20 cellular contexts compared by ENCODE assay signal in genomic region chr13:21051675-21052074, GRCh38. TPM values are rescaled to one million over a fixed set of nuclear protein-coding genes. Genes with fewer than 3 reads are reported as not detected.
DNase-seq lines count a peak whose midpoint lies in the region; ATAC-seq and TF ChIP-seq lines count a peak whose summit lies in the region.
"Had no signal": no experiment of that assay in that cellular context is flagged by ENCODE, and none has a peak within 500 bp of the region (broad histone marks: within the 10 kb centered on the region; RNA-seq: fewer than 3 reads in every experiment).

No MANE protein-coding gene starts in this region.

- H3K4me3 Mint-ChIP-seq in Caco-2 (ENCODE audit: unreplicated experiment) (no peak overlapping the region), osteocyte (ENCODE audit: unreplicated experiment) (no peak overlapping the region)
- H3K4me3 Mint-ChIP-seq: CD8-positive, alpha-beta T cell had no signal

- no peak for ATAC-seq in stimulated activated naive CD8-positive, alpha-beta T cell treated with anti-CD3 and anti-CD28 coated beads, Interleukin-15, Interleukin-2, amounts not matched to agents 100 U/mL and 50 U/mL, for 24 hours
- ATAC-seq: CD8-positive, alpha-beta T cell; Right ventricle myocardium inferior; SK-N-SH treated with all-trans-retinoic acid at 6 μM for 48 hours had no signal

- H3K4me1 Mint-ChIP-seq in Caco-2 (ENCODE audit: low read depth, unreplicated experiment) (peaks cover 41% of the 10 kb centered on the region), osteocyte (ENCODE audit: unreplicated experiment) (peaks cover 59% of the 10 kb centered on the region)

- TF ChIP-seq CTCF in Caco-2 (IDR thresholded peaks at IDR 0.05; ENCODE audit: insufficient read depth in 1 of 2, low read depth in 1 of 2, low read length in 1 of 2, severe bottlenecking in 1 of 2, unreplicated experiment in 1 of 2) (no peak), colonic mucosa (IDR thresholded peaks at IDR 0.05) (no peak), osteocyte (IDR thresholded peaks at IDR 0.05) (no peak), prostate gland (IDR thresholded peaks at IDR 0.05) (no peak)

- H3K9me3 ChIP-seq in BLaER1: no peaks in the 10 kb centered on the region
- H3K9me3 ChIP-seq in Caco-2: no peaks in the 10 kb centered on the region
- no peaks in the 10 kb centered on the region for H3K9me3 ChIP-seq in colonic mucosa
- H3K9me3 ChIP-seq in prostate gland: no peaks in the 10 kb centered on the region
- H3K9me3 ChIP-seq: HAP-1, MG63, SJCRH30 had no signal

- peaks cover 100% of the 10 kb centered on the region for H4K20me1 ChIP-seq in BLaER1

- H3K27me3 ChIP-seq in BLaER1: no peaks in the 10 kb centered on the region
- no peaks in the 10 kb centered on the region for H3K27me3 ChIP-seq in Caco-2 (replicated peaks; ENCODE audit: control insufficient read depth, insufficient read depth, low read length)
- H3K27me3 ChIP-seq in colonic mucosa: no peaks in the 10 kb centered on the region
- H3K27me3 ChIP-seq in prostate gland (replicated peaks; ENCODE audit: insufficient read depth): no peaks in the 10 kb centered on the region
- H3K27me3 ChIP-seq: MG63, SJCRH30 had no signal

- intact Hi-C loops in Caco-2 (cut with micrococcal nuclease; ENCODE audit: unreplicated experiment): no loop called here
- intact Hi-C loops in colonic mucosa (cut with DNase I): no loop called here
- intact Hi-C loops in prostate gland (cut with DNase I): loop anchor here (10.0 kb wide), 1 partner anchor 927 kb away; no protein-coding TSS in a partner anchor

- H3K9ac ChIP-seq in BLaER1 (no peak overlapping the region), colonic mucosa (ENCODE audit: low read depth in 2 of 2, low read length in 2 of 2) (no peak overlapping the region)

- H3K27ac ChIP-seq in BLaER1 (no peak overlapping the region), colonic mucosa (no peak overlapping the region), prostate gland (no peak overlapping the region)
- H3K27ac ChIP-seq: PC-9, SJCRH30 had no signal

- H3K27me3 Mint-ChIP-seq in Caco-2 (ENCODE audit: insufficient read depth, unreplicated experiment): no peaks in the 10 kb centered on the region
- no peaks in the 10 kb centered on the region for H3K27me3 Mint-ChIP-seq in osteocyte (ENCODE audit: unreplicated experiment)

- DNase-seq in Caco-2 (no peak), colonic mucosa (peak; percentile 3), osteocyte (ENCODE audit: extremely low spot score, unreplicated experiment) (peak; percentile 30), kidney glomerular epithelial cell (lab: John Stamatoyannopoulos, UW) (no peak), prostate gland (ENCODE audit: low spot score) (no peak)
- DNase-seq in stimulated activated naive CD8-positive, alpha-beta T cell treated with anti-CD3 and anti-CD28 coated beads, Interleukin-15, Interleukin-2, amounts not matched to agents 100 U/mL and 50 U/mL, for 24 hours: no peak
- DNase-seq: C1 segment of cervical spinal cord; CD8-positive, alpha-beta T cell; DMS153; IMR-90; KG1; MG63; NCI-H2029; NCI-H526 treated with DMSO at 0.1 percent for 48 hours; PC-9; SJCRH30 had no signal

- H3K36me3 ChIP-seq in BLaER1 (peaks cover 16% of the 10 kb centered on the region; the same call in 1 of the 2 replicates), Caco-2 (ENCODE audit: control insufficient read depth, insufficient read depth, low read length) (no peaks in the 10 kb centered on the region; the same call in 1 of the 2 replicates), colonic mucosa (no peaks in the 10 kb centered on the region), prostate gland (no peaks in the 10 kb centered on the region)

- H3K4me2 ChIP-seq in BLaER1: peak overlapping the region; percentile 53; the same call in 1 of the 2 replicates
- H3K4me2 ChIP-seq: PC-9 had no signal

- H3K9me3 Mint-ChIP-seq in Caco-2 (ENCODE audit: unreplicated experiment): no peaks in the 10 kb centered on the region
- H3K9me3 Mint-ChIP-seq in osteocyte (ENCODE audit: unreplicated experiment): no peaks in the 10 kb centered on the region
- H3K9me3 Mint-ChIP-seq: CD8-positive, alpha-beta T cell had no signal

- CTCF ChIA-PET in Caco-2 (lab: Charles Lee): no interaction called here

- H3K4me1 ChIP-seq in BLaER1: peaks cover 92% of the 10 kb centered on the region
- H3K4me1 ChIP-seq in Caco-2: peaks cover 19% of the 10 kb centered on the region
- H3K4me1 ChIP-seq in colonic mucosa: no peaks in the 10 kb centered on the region
- no peaks in the 10 kb centered on the region for H3K4me1 ChIP-seq in prostate gland (replicated peaks)
- H3K4me1 ChIP-seq: HAP-1 had no signal

- H3K36me3 Mint-ChIP-seq in Caco-2 (ENCODE audit: insufficient read depth, unreplicated experiment): peaks cover 80% of the 10 kb centered on the region
- peaks cover 13% of the 10 kb centered on the region for H3K36me3 Mint-ChIP-seq in osteocyte (ENCODE audit: unreplicated experiment)
- H3K36me3 Mint-ChIP-seq: CD8-positive, alpha-beta T cell had no signal

- H3K4me3 ChIP-seq in BLaER1 (no peak overlapping the region), Caco-2 (ENCODE audit: low read depth, low read length) (no peak overlapping the region), colonic mucosa (no peak overlapping the region), prostate gland (no peak overlapping the region)
- H3K4me3 ChIP-seq: HAP-1, MG63, PC-9, SJCRH30 had no signal

- POLR2A ChIA-PET in Caco-2 (lab: Charles Lee): no interaction called here

- H3K27ac Mint-ChIP-seq in Caco-2 (ENCODE audit: unreplicated experiment): peak overlapping the region; percentile 15
- no peak overlapping the region for H3K27ac Mint-ChIP-seq in osteocyte (ENCODE audit: unreplicated experiment)
- H3K27ac Mint-ChIP-seq: CD8-positive, alpha-beta T cell had no signal

- no peak for TF ChIP-seq POLR2A in prostate gland (IDR thresholded peaks at IDR 0.05)

- BruUV-seq in Caco-2 (replicated peaks; lab: Mats Ljungman, UMichigan): no TSS peak

- 95% methylated on average over 3 of the region's 3 CpGs for WGBS in prostate gland

RNA-seq across cellular contexts. Expression of gene LATS2, which starts 9.7 kb away (rescaled TPM):
- total RNA-seq in Caco-2 (2022): 41.9 and 45.6 TPM in 2 replicates
- total RNA-seq in colonic mucosa: 10 to 100 TPM in 1 of 2 donors, 1 to 10 TPM in 1; 3.7 to 11.3 TPM
- 48.9 and 58.3 TPM in 2 replicates for total RNA-seq in osteocyte
- total RNA-seq in prostate gland: 10 to 100 TPM; 22.0 to 27.4 TPM

Comparison
In these comparisons a context has a peak if more than half of its experiments do, and no peak if none do; other contexts are left out.
1. DNase-seq: peak in colonic mucosa (single experiment) and osteocyte (single experiment); none in Caco-2 (0 of 2), stimulated activated naive CD8-positive, alpha-beta T cell treated with anti-CD3 and anti-CD28 coated beads, Interleukin-15, Interleukin-2, amounts not matched to agents 100 U/mL and 50 U/mL, for 24 hours (single experiment), kidney glomerular epithelial cell (single experiment) and prostate gland (single experiment).